ENCODE assay signal across 9 cellular contexts in the genomic region with DNA sequence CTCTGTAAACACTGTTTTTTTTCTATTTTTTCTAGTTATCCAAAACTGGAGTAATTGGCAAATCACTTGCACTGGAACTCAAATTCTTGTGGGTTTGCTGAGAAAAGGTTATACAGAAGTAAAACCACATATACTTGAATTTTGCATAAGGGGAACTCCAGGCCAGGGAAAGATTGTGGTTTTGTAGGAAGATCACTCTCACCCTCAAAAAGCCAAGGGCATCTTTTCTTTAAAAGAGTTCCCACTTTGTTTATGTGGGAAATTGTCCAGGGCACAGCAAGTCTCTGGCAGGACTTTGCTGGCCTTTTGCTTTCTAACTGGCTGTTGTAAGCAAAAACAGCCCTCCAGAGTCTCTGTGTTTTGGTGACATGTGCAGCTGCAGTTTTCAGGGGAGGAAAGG.
DNase-seq lines count a peak whose midpoint lies in the region; ATAC-seq and TF ChIP-seq lines count a peak whose summit lies in the region.
"Had no signal": no experiment of that assay in that cellular context is flagged by ENCODE, and none has a peak within 500 bp of the region (broad histone marks: within the 10 kb centered on the region; RNA-seq: fewer than 3 reads in every experiment).

No MANE protein-coding gene starts in this region.

- H3K27me3 Mint-ChIP-seq in CD8-positive, alpha-beta memory T cell = no peaks in the 10 kb centered on the region

- H3F3A ChIP-seq in SK-N-SH (replicated peaks; ENCODE audit: insufficient read depth) = no peaks in the 10 kb centered on the region

- H3K9me3 ChIP-seq in SK-N-SH = no peaks in the 10 kb centered on the region
- no peaks in the 10 kb centered on the region for H3K9me3 ChIP-seq in uterus
- no peaks in the 10 kb centered on the region for H3K9me3 ChIP-seq in CD8-positive, alpha-beta memory T cell (ENCODE audit: low read length)

- peak overlapping the region; percentile 12; the same call in 1 of the 2 replicates for H3K4me2 ChIP-seq in SK-N-SH

- H4K20me1 ChIP-seq in SK-N-SH (ENCODE audit: insufficient read depth) = no peaks in the 10 kb centered on the region

- ATAC-seq in HG02973 (IDR thresholded peaks at IDR 0.05; ENCODE audit: unreplicated experiment) (peak; percentile 90), left ventricle myocardium superior (peak; percentile 69)

- H3K36me3 Mint-ChIP-seq in CD8-positive, alpha-beta memory T cell = no peaks in the 10 kb centered on the region

- no peaks in the 10 kb centered on the region for H3K79me2 ChIP-seq in SK-N-SH (ENCODE audit: insufficient read depth)

- no peak for TF ChIP-seq CTCF in SK-N-SH (IDR thresholded peaks at IDR 0.05)
- no peak for TF ChIP-seq CTCF in uterus (IDR thresholded peaks at IDR 0.05)

- H3K27ac Mint-ChIP-seq in CD8-positive, alpha-beta memory T cell = no peak overlapping the region

- peaks cover 0 to 4% (median 0%) of the 10 kb centered on the region in 5 donors for H3K9me3 Mint-ChIP-seq in CD8-positive, alpha-beta memory T cell

- H3K27ac ChIP-seq in SK-N-SH (ENCODE audit: low read depth in 2 of 2, low read length in 1 of 2) (peak overlapping the region in 1 of 2 experiments; percentile 48; a peak in 3 of 4 replicates), uterus (peak overlapping the region; percentile 15 to 52)
- no peak overlapping the region for H3K27ac ChIP-seq in CD8-positive, alpha-beta memory T cell (ENCODE audit: low read depth, low read length)
- H3K27ac ChIP-seq: 22Rv1 had no signal

- H3K36me3 ChIP-seq in SK-N-SH (replicated peaks in 1 of 2; ENCODE audit: control insufficient read depth in 1 of 2, insufficient read depth in 2 of 2, low read length in 1 of 2) = no peaks in the 10 kb centered on the region
- no peaks in the 10 kb centered on the region for H3K36me3 ChIP-seq in uterus
- no peaks in the 10 kb centered on the region for H3K36me3 ChIP-seq in CD8-positive, alpha-beta memory T cell (ENCODE audit: insufficient read depth, low read length)

- TF ChIP-seq POLR2A in uterus (IDR thresholded peaks at IDR 0.05) (no peak), erythroblast (IDR thresholded peaks at IDR 0.05; ENCODE audit: low read length) (no peak)

- DNase-seq in SKM-1 treated with dmso at 0.1 percent for 144 hours (lab: John Stamatoyannopoulos, UW; ENCODE audit: unreplicated experiment) (peak; percentile 60), SKM-1 (lab: John Stamatoyannopoulos, UW; ENCODE audit: unreplicated experiment) (no peak), SK-N-SH (no peak), left ventricle myocardium superior (no peak), uterus (no peak), erythroblast (lab: John Stamatoyannopoulos, UW) (no peak)
- no peak for DNase-seq in CD8-positive, alpha-beta memory T cell

- POLR2A ChIA-PET in SK-N-SH (lab: Yijun Ruan, JAX) = no interaction called here
- POLR2A ChIA-PET in CD8-positive, alpha-beta memory T cell (lab: Charles Lee) = no interaction called here

- H3K27me3 ChIP-seq in SK-N-SH (ENCODE audit: insufficient read depth) = no peaks in the 10 kb centered on the region
- no peaks in the 10 kb centered on the region for H3K27me3 ChIP-seq in uterus
- no peaks in the 10 kb centered on the region for H3K27me3 ChIP-seq in CD8-positive, alpha-beta memory T cell (ENCODE audit: insufficient read depth, low read length, poor library complexity, severe bottlenecking)

- no peak overlapping the region for H2AFZ ChIP-seq in SK-N-SH (ENCODE audit: low read depth)

- intact Hi-C loops in left ventricle myocardium superior (cut with micrococcal nuclease) = no loop called here
- intact Hi-C loops in uterus (cut with DNase I; ENCODE audit: low total_unique reads) = no loop called here

- H3K9ac ChIP-seq in SK-N-SH = no peak overlapping the region

- no peaks in the 10 kb centered on the region for H3K9me2 ChIP-seq in SK-N-SH

- no peaks in the 10 kb centered on the region for H3K4me1 Mint-ChIP-seq in CD8-positive, alpha-beta memory T cell

- no peak for TF ChIP-seq RAD21 in SK-N-SH (IDR thresholded peaks at IDR 0.05; ENCODE audit: low read length)

- H3K4me3 Mint-ChIP-seq in CD8-positive, alpha-beta memory T cell = no peak overlapping the region

- H3K4me3 ChIP-seq in SK-N-SH (ENCODE audit: low read depth in 2 of 2, low read length in 1 of 2) (no peak overlapping the region), uterus (no peak overlapping the region)
- H3K4me3 ChIP-seq in CD8-positive, alpha-beta memory T cell (ENCODE audit: low read length) = no peak overlapping the region

- peaks cover 3 to 7% of the 10 kb centered on the region in 2 experiments; a peak in 2 of 4 replicates for H3K4me1 ChIP-seq in SK-N-SH (ENCODE audit: control insufficient read depth in 1 of 2, insufficient read depth in 2 of 2, low read depth in 1 of 2, low read length in 1 of 2)
- H3K4me1 ChIP-seq in uterus = no peaks in the 10 kb centered on the region
- H3K4me1 ChIP-seq in CD8-positive, alpha-beta memory T cell (ENCODE audit: insufficient read depth, low read length) = no peaks in the 10 kb centered on the region

- CTCF ChIA-PET in SK-N-SH (lab: Yijun Ruan, JAX) = interaction anchor here (0.8 kb wide), 1 partner anchor 272 kb away, joined by 3 read pairs; no protein-coding TSS in a partner anchor
- CTCF ChIA-PET in CD8-positive, alpha-beta memory T cell (lab: Charles Lee) = no interaction called here

- TF ChIP-seq EP300 in SK-N-SH (IDR thresholded peaks at IDR 0.05; ENCODE audit: borderline replicate concordance in 1 of 2, low read depth in 1 of 2, low read length in 1 of 2) = no peak

TF ChIP-seq in SK-N-SH, 30 proteins besides CTCF, POLR2A, EP300 and RAD21:
- TF ChIP-seq FOSL2 (IDR thresholded peaks at IDR 0.05; ENCODE audit: borderline replicate concordance, low read depth) = 0 out of 2 replicates have a peak, but pooled peaks have one; percentile 7
- no peak for TF ChIP-seq GABPA (IDR thresholded peaks at IDR 0.05; ENCODE audit: low read depth)
- TF ChIP-seq RXRA (IDR thresholded peaks at IDR 0.05; ENCODE audit: borderline replicate concordance, low read depth) = peak; percentile 56; the same call in 1 of the 2 replicates
- no peak for TF ChIP-seq GATA2 (CRISPR knock-in tag; IDR thresholded peaks at IDR 0.05)
- TF ChIP-seq, protein P1, sequence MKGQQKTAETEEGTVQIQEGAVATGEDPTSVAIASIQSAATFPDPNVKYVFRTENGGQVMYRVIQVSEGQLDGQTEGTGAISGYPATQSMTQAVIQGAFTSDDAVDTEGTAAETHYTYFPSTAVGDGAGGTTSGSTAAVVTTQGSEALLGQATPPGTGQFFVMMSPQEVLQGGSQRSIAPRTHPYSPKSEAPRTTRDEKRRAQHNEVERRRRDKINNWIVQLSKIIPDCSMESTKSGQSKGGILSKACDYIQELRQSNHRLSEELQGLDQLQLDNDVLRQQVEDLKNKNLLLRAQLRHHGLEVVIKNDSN (IDR thresholded peaks at IDR 0.05; ENCODE audit: borderline replicate concordance, low read depth) = no peak
- TF ChIP-seq TEAD4 (IDR thresholded peaks at IDR 0.05; ENCODE audit: borderline replicate concordance, insufficient read depth) = no peak
- no peak for TF ChIP-seq NFIC (IDR thresholded peaks at IDR 0.05; ENCODE audit: borderline replicate concordance)
